In genomic region chr13:44917589-44918322, GRCh38 we compare ENCODE assay signal across 8 cellular contexts.
DNase-seq lines count a peak whose midpoint lies in the region; ATAC-seq and TF ChIP-seq lines count a peak whose summit lies in the region.

No MANE protein-coding gene starts in this region.

- peak; percentile 71 for ATAC-seq in GM18868 (IDR thresholded peaks at IDR 0.05; ENCODE audit: unreplicated experiment)
- ATAC-seq in HG03108 (IDR thresholded peaks at IDR 0.05; ENCODE audit: unreplicated experiment), result peak; percentile 71

- H3K27ac ChIP-seq in skin epidermis, result peak overlapping the region; percentile 29 to 97 (median 86)

- peak; percentile 47 for TF ChIP-seq CTCF in WI38 (IDR thresholded peaks at IDR 0.05; ENCODE audit: low read depth, low read length)
- peak; percentile 55 for TF ChIP-seq CTCF in cardiac fibroblast (IDR thresholded peaks at IDR 0.05; ENCODE audit: low read depth, low read length)

- in situ Hi-C loops in ACHN (cut with HindIII; ENCODE audit: low pct_ligation_motif_present, low pct_unique_long_range_greater_than_20kb, low sequenced_read_pairs), result no loop called here

- peak; percentile 93 for DNase-seq in ACHN
- DNase-seq in NCI-H2227 (lab: John Stamatoyannopoulos, UW; ENCODE audit: unreplicated experiment), result peak; percentile 96
- peak; percentile 97 to 99 for DNase-seq in cardiac fibroblast (ENCODE audit: low read depth in 2 of 2)
- peak; percentile 85 for DNase-seq in iPS-NIHi7 (ENCODE audit: extremely low spot score)

- H3K4me3 ChIP-seq in WI38 (ENCODE audit: low read depth, low read length) (peak overlapping the region; percentile 67), cardiac fibroblast (replicated peaks in 1 of 2; ENCODE audit: low read depth in 2 of 2, low read length in 2 of 2) (peak overlapping the region; percentile 37 to 47), skin epidermis (peak overlapping the region; percentile 38 to 51 (median 43))

Comparison
In these comparisons a context has a peak if more than half of its experiments do, and no peak if none do; other contexts are left out.
1. Peak in every context shown above with its lines: DNase-seq, ATAC-seq, H3K4me3 ChIP-seq and H3K27ac ChIP-seq.